Comparison of ENCODE assay signal across 8 cellular contexts in genomic region chrX:101595739-101596419, GRCh38. TPM values are rescaled to one million over a fixed set of nuclear protein-coding genes. Genes with fewer than 3 reads are reported as not detected.
DNase-seq lines count a peak whose midpoint lies in the region; ATAC-seq and TF ChIP-seq lines count a peak whose summit lies in the region.

No MANE protein-coding gene starts in this region.

- H3F3A ChIP-seq in SU-DHL-6 (ENCODE audit: insufficient read depth) = no peaks in the 10 kb centered on the region

- H3K9me2 ChIP-seq in SU-DHL-6 (replicated peaks; ENCODE audit: insufficient read depth, low read length) = no peaks in the 10 kb centered on the region

- no peaks in the 10 kb centered on the region for H3K79me2 ChIP-seq in SU-DHL-6 (ENCODE audit: insufficient read depth, low read length)

- TF ChIP-seq CTCF in SU-DHL-6 (IDR thresholded peaks at IDR 0.05; ENCODE audit: insufficient read depth, low read length, poor library complexity, severe bottlenecking) (peak; percentile 34), mucosa of descending colon (IDR thresholded peaks at IDR 0.05) (peak; percentile 17)

- intact Hi-C loops in mucosa of descending colon (cut with DNase I, micrococcal nuclease) = loop anchor here in 1 of 2 donors (10.0 kb wide), 1 partner anchor 199 kb away; no protein-coding TSS in a partner anchor

- H3K9ac ChIP-seq in SU-DHL-6 (ENCODE audit: low read length) = no peak overlapping the region

- no peak overlapping the region for H2AFZ ChIP-seq in SU-DHL-6 (ENCODE audit: low read depth, low read length, severe bottlenecking)

- ATAC-seq in GM18502 (IDR thresholded peaks at IDR 0.05; ENCODE audit: poor library complexity, unreplicated experiment) = peak; percentile 97
- peak; percentile 99 for ATAC-seq in HG02759 (IDR thresholded peaks at IDR 0.05; ENCODE audit: unreplicated experiment)
- ATAC-seq in mucosa of descending colon = peak; percentile 76

- H3K36me3 ChIP-seq in SU-DHL-6 (ENCODE audit: low read length) (no peaks in the 10 kb centered on the region), mucosa of descending colon (ENCODE audit: low read depth) (no peaks in the 10 kb centered on the region)

- no peak overlapping the region for H3K27ac ChIP-seq in SU-DHL-6 (ENCODE audit: low read depth, low read length)

- H3K9me3 ChIP-seq in SU-DHL-6 (ENCODE audit: insufficient read depth, low read length) = no peaks in the 10 kb centered on the region
- no peaks in the 10 kb centered on the region for H3K9me3 ChIP-seq in mucosa of descending colon

- H4K20me1 ChIP-seq in SU-DHL-6 (ENCODE audit: low read depth, low read length) = no peaks in the 10 kb centered on the region

- H3K4me3 ChIP-seq in SU-DHL-6 (ENCODE audit: insufficient read depth, low read length, poor library complexity, severe bottlenecking) (no peak overlapping the region), mucosa of descending colon (no peak overlapping the region)

- no peaks in the 10 kb centered on the region for H3K27me3 ChIP-seq in SU-DHL-6 (ENCODE audit: low read length)

- DNase-seq in CD1c-positive myeloid dendritic cell (ENCODE audit: extremely low spot score) (peak; percentile 80), NAMALWA (ENCODE audit: low spot score) (peak; percentile 73), epidermal melanocyte (ENCODE audit: insufficient read length, low spot score) (peak; percentile 65), mucosa of descending colon (peak in 1 of 3 donors; percentile 32), occipital lobe (lab: John Stamatoyannopoulos, UW) (no peak)

- H3K4me2 ChIP-seq in SU-DHL-6 (ENCODE audit: low read depth, low read length, poor library complexity, severe bottlenecking) = no peak overlapping the region

- H3K4me1 ChIP-seq in mucosa of descending colon (ENCODE audit: low read depth) = no peaks in the 10 kb centered on the region

RNA-seq across cellular contexts. Expression of gene ARMCX6, which starts 21.9 kb away (rescaled TPM):
- total RNA-seq in mucosa of descending colon = 10 to 100 TPM; 16.2 to 23.2 (median 16.8) TPM
- 19.7 TPM for total RNA-seq in occipital lobe

RNA-seq across cellular contexts. Expression of gene ARMCX3, which starts 27.1 kb away (rescaled TPM):
- total RNA-seq in mucosa of descending colon = 10 to 100 TPM; 21.5 to 53.2 (median 28.9) TPM
- total RNA-seq in occipital lobe = 70.7 TPM

RNA-seq across cellular contexts. Expression of gene ARMCX1, which starts 45.5 kb away (rescaled TPM):
- total RNA-seq in mucosa of descending colon = 10 to 100 TPM in 1 of 3 donors, 1 to 10 TPM in 2; 4.6 to 44.0 (median 5.7) TPM
- 118 TPM for total RNA-seq in occipital lobe
